1 cellular context compared by ENCODE assay signal in the genomic region with DNA sequence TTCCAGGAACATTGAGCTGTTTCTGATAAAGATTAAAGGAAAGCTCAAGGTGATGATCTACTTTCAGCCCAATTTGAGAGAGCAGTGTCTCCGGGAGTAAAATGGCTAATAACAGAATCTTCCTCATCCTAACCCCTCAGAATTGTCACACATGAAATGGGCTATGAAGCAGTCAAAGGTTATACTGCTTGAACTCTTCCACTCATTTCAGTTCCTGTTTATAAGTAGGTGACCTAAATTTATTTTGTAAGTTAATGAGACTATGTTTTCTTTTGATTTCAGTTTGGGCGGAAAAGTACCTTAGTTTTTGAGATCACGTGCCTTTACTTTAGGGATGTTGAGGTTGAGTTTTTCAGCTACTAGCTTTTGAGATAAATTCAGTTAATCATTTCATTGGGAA.
TF ChIP-seq lines count a peak whose summit lies in the region.

No MANE protein-coding gene starts in this region.

TF ChIP-seq in GM12878, 131 proteins besides CTCF, POLR2A, EP300 and RAD21:
- TF ChIP-seq RAD51 (IDR thresholded peaks at IDR 0.05), result peak; percentile 45; the same call in 1 of the 2 replicates
- peak; percentile 47; the same call in 1 of the 2 replicates for TF ChIP-seq NR2C1 (IDR thresholded peaks at IDR 0.05)
- TF ChIP-seq CBX3 (IDR thresholded peaks at IDR 0.05; ENCODE audit: borderline replicate concordance, low read depth), result no peak
- TF ChIP-seq IKZF2 (IDR thresholded peaks at IDR 0.05), result no peak
- TF ChIP-seq MTA2 (IDR thresholded peaks at IDR 0.05; ENCODE audit: low read depth), result peak; percentile 29; the same call in 1 of the 2 replicates
- TF ChIP-seq, protein P1, sequence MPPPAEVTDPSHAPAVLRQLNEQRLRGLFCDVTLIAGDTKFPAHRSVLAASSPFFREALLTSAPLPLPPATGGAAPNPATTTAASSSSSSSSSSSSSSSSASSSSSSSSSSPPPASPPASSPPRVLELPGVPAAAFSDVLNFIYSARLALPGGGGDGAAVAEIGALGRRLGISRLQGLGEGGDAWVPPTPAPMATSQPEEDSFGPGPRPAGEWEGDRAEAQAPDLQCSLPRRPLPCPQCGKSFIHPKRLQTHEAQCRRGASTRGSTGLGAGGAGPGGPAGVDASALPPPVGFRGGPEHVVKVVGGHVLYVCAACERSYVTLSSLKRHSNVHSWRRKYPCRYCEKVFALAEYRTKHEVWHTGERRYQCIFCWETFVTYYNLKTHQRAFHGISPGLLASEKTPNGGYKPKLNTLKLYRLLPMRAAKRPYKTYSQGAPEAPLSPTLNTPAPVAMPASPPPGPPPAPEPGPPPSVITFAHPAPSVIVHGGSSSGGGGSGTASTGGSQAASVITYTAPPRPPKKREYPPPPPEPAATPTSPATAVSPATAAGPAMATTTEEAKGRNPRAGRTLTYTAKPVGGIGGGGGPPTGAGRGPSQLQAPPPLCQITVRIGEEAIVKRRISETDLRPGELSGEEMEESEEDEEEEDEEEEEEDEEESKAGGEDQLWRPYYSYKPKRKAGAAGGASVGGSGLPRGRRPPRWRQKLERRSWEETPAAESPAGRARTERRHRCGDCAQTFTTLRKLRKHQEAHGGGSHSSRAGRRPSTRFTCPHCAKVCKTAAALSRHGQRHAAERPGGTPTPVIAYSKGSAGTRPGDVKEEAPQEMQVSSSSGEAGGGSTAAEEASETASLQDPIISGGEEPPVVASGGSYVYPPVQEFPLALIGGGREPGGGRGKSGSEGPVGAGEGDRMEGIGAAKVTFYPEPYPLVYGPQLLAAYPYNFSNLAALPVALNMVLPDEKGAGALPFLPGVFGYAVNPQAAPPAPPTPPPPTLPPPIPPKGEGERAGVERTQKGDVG (CRISPR knock-in tag; IDR thresholded peaks at IDR 0.05), result no peak
- TF ChIP-seq ASH2L (IDR thresholded peaks at IDR 0.05; ENCODE audit: borderline replicate concordance, low read depth), result no peak
- TF ChIP-seq, protein P2, sequence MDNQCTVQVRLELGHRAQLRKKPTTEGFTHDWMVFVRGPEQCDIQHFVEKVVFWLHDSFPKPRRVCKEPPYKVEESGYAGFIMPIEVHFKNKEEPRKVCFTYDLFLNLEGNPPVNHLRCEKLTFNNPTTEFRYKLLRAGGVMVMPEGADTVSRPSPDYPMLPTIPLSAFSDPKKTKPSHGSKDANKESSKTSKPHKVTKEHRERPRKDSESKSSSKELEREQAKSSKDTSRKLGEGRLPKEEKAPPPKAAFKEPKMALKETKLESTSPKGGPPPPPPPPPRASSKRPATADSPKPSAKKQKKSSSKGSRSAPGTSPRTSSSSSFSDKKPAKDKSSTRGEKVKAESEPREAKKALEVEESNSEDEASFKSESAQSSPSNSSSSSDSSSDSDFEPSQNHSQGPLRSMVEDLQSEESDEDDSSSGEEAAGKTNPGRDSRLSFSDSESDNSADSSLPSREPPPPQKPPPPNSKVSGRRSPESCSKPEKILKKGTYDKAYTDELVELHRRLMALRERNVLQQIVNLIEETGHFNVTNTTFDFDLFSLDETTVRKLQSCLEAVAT (IDR thresholded peaks at IDR 0.05), result no peak
- peak; percentile 72 for TF ChIP-seq SPI1 (IDR thresholded peaks at IDR 0.05; ENCODE audit: borderline replicate concordance, insufficient read depth, low read depth, low read length)
- peak; percentile 53; the same call in 1 of the 2 replicates for TF ChIP-seq NR2F1 (conservative IDR thresholded peaks at IDR 0.05)
TF ChIP-seq in GM12878: peak in this region for 5.
